8 cellular contexts compared by ENCODE assay signal in genomic region chr17:19111801-19112458, GRCh38. TPM values are rescaled to one million over a fixed set of nuclear protein-coding genes. Genes with fewer than 3 reads are reported as not detected.
DNase-seq lines count a peak whose midpoint lies in the region; ATAC-seq and TF ChIP-seq lines count a peak whose summit lies in the region.
"Not testable (repeated sequence)": the region's sequence is repeated elsewhere in the genome, so short reads cannot be mapped to it uniquely, and the experiment has no call there.

No MANE protein-coding gene starts in this region.

- not testable (repeated sequence) for TF ChIP-seq CTCF in GM12864 (IDR thresholded peaks at IDR 0.05; ENCODE audit: low read depth, low read length, missing control alignments); Peyer's patch (IDR thresholded peaks at IDR 0.05); tibial artery (IDR thresholded peaks at IDR 0.05)

- DNase-seq in GM12864 (ENCODE audit: low read depth): peak; percentile 84
- DNase-seq in Peyer's patch: peak; percentile 13 to 79 (median 67)
- peak; percentile 19 for DNase-seq in activated T-cell treated with anti-CD3 and anti-CD28 coated beads for 4 hours
- peak; percentile 80 for DNase-seq in retina
- DNase-seq in tibial artery: peak; percentile 63 to 78

- TF ChIP-seq POLR2A in Peyer's patch (IDR thresholded peaks at IDR 0.05): peak; percentile 78 to 98

- H3K9me3 ChIP-seq in Peyer's patch; ectodermal cell (ENCODE audit: control insufficient read depth, low read length); tibial artery: not testable (repeated sequence)

- not testable (repeated sequence) for H3K4me1 ChIP-seq in Peyer's patch; ectodermal cell (ENCODE audit: control insufficient read depth, insufficient read depth, low read length); tibial artery

- H3K36me3 ChIP-seq in Peyer's patch; ectodermal cell (ENCODE audit: control insufficient read depth, insufficient read depth, low read length); tibial artery: not testable (repeated sequence)

- H3K27me3 ChIP-seq in Peyer's patch; ectodermal cell (ENCODE audit: control insufficient read depth, insufficient read depth, low read length, poor library complexity, severe bottlenecking); layer of hippocampus (ENCODE audit: control insufficient read depth, insufficient read depth, low read length); tibial artery: not testable (repeated sequence)

- 1% methylated on average over 14 to 20 of the region's 47 CpGs for WGBS in ectodermal cell, 2 experiments

- peak; percentile 2 for ATAC-seq in HG02943 (IDR thresholded peaks at IDR 0.05; ENCODE audit: low read depth, unreplicated experiment)

- H3K4me3 ChIP-seq in GM12864 (ENCODE audit: low read depth, low read length); ectodermal cell (ENCODE audit: insufficient read depth, low read depth, low read length): not testable (repeated sequence)
- peak overlapping the region in 2 of 4 donors; percentile 24 to 62 for H3K4me3 ChIP-seq in Peyer's patch
- H3K4me3 ChIP-seq in tibial artery: peak overlapping the region; percentile 51 to 61

- intact Hi-C loops in tibial artery (cut with DNase I; ENCODE audit: low total_unique reads): not testable (repeated sequence)

- H3K27ac ChIP-seq in Peyer's patch: peak overlapping the region in 3 of 4 donors; percentile 45 to 90 (median 66)
- peak overlapping the region; percentile 77 for H3K27ac ChIP-seq in ectodermal cell (ENCODE audit: insufficient read depth, low read depth, low read length, poor library complexity, severe bottlenecking)
- peak overlapping the region; percentile 52 for H3K27ac ChIP-seq in layer of hippocampus (ENCODE audit: low read depth, low read length)
- peak overlapping the region; percentile 85 to 93 for H3K27ac ChIP-seq in tibial artery

RNA-seq across cellular contexts. Expression of gene GRAPL, which starts 15.5 kb away (rescaled TPM):
- total RNA-seq in Peyer's patch: 10 to 100 TPM in 2 of 4 donors, 1 to 10 TPM in 2; 3.7 to 17.3 (median 9.2) TPM
- polyA plus RNA-seq in ectodermal cell (2013, experiment 1 of 4): 0.74 TPM
- polyA plus RNA-seq in ectodermal cell (2013, experiment 2 of 4): 0.59 TPM
- polyA plus RNA-seq in ectodermal cell (2013, experiment 3 of 4): not detected
- 0.41 TPM for polyA plus RNA-seq in ectodermal cell (2013, experiment 4 of 4)

Comparison
In these comparisons a context has a peak if more than half of its experiments do, and no peak if none do; other contexts are left out.
1. DNase-seq: peak in every context shown above with its lines; median percentile 84 in GM12864; 80 in retina; 70 in tibial artery; 67 in Peyer's patch; 19 in activated T-cell treated with anti-CD3 and anti-CD28 coated beads for 4 hours.